8 cellular contexts compared by ENCODE assay signal in genomic region chr15:82648257-82649103, GRCh38. TPM values are rescaled to one million over a fixed set of nuclear protein-coding genes. Genes with fewer than 3 reads are reported as not detected.
DNase-seq lines count a peak whose midpoint lies in the region; ATAC-seq, FAIRE-seq and TF ChIP-seq lines count a peak whose summit lies in the region.

No MANE protein-coding gene starts in this region.

- TF ChIP-seq CTCF in pancreas (IDR thresholded peaks at IDR 0.05): no peak

- H3K4me1 ChIP-seq in pancreas: peaks cover 0 to 8% (median 7%) of the 10 kb centered on the region in 3 donors

- peak overlapping the region in 3 of 4 donors; percentile 30 to 48 (median 45) for H3K4me3 ChIP-seq in pancreas

- no peak for FAIRE-seq in pancreas (lab: Jason Lieb, UNC)

- in situ Hi-C loops in SK-MEL-5 (cut with HindIII; ENCODE audit: low pct_unique_long_range_greater_than_20kb, low sequenced_read_pairs): no loop called here

- no peaks in the 10 kb centered on the region for H3K27me3 ChIP-seq in pancreas

- intact Hi-C loops in pancreas (cut with DNase I): no loop called here

- DNase-seq in C1 segment of cervical spinal cord (lab: John Stamatoyannopoulos, UW): peak in 8 of 14 donors; percentile 13 to 50 (median 36)
- peak; percentile 31 for DNase-seq in SK-MEL-5 (ENCODE audit: low read depth, low spot score)
- peak; percentile 57 for DNase-seq in globus pallidus (ENCODE audit: low spot score)
- DNase-seq in pancreas: no peak
- no peak for DNase-seq in DMS 273 treated with DMSO at 0.1 percent for 48 hours (lab: John Stamatoyannopoulos, UW)
- DNase-seq in stimulated activated CD4-positive, alpha-beta T cell treated with anti-CD3 and anti-CD28 coated beads, Interleukin-4, amount 100 ng/mL, for 1 hour: no peak
- DNase-seq in HuH-7 (ENCODE audit: low spot score): no peak

- 50 to 54% methylated on average over 41 of the region's 41 CpGs for WGBS in pancreas, 2 donors

- H3K27ac ChIP-seq in pancreas: no peak overlapping the region

- H3K36me3 ChIP-seq in pancreas: no peaks in the 10 kb centered on the region

- no peaks in the 10 kb centered on the region for H3K9me3 ChIP-seq in pancreas

- no peak for ATAC-seq in pancreas
- no peak for ATAC-seq in HG02678 (IDR thresholded peaks at IDR 0.05; ENCODE audit: unreplicated experiment)

RNA-seq across cellular contexts. Expression of gene CPEB1, which starts 1.3 kb away (rescaled TPM):
- total RNA-seq in SK-MEL-5 (2014; rRNA removed; shearing (Covaris generic)): 14.1 and 19.1 TPM in 2 replicates
- polyA plus RNA-seq in SK-MEL-5 (2015; cell fraction: cytosol; rRNA removed): 22.2 and 22.9 TPM in 2 replicates
- 53.7 and 76.3 TPM in 2 replicates for polyA plus RNA-seq in SK-MEL-5 (2015; cell fraction: nucleus; rRNA removed)
- total RNA-seq in pancreas: 1 to 10 TPM in 3 of 6 donors, under 1 TPM in 3; 0.42 to 1.6 (median 1.1) TPM
- polyA plus RNA-seq in pancreas: 1 to 10 TPM in 1 of 2 donors, under 1 TPM in 1; 0.68 to 2.9 TPM

Comparison
In these comparisons a context has a peak if more than half of its experiments do, and no peak if none do; other contexts are left out.
1. DNase-seq: peak in C1 segment of cervical spinal cord (8 of 14), SK-MEL-5 (single experiment) and globus pallidus (single experiment); none in pancreas (0 of 6), DMS 273 treated with DMSO at 0.1 percent for 48 hours (single experiment), stimulated activated CD4-positive, alpha-beta T cell treated with anti-CD3 and anti-CD28 coated beads, Interleukin-4, amount 100 ng/mL, for 1 hour (single experiment) and HuH-7 (single experiment).